In genomic region chr3:44993471-44994205, GRCh38 we compare ENCODE assay signal across 12 cellular contexts. TPM values are rescaled to one million over a fixed set of nuclear protein-coding genes. Genes with fewer than 3 reads are reported as not detected.
DNase-seq lines count a peak whose midpoint lies in the region; ATAC-seq and TF ChIP-seq lines count a peak whose summit lies in the region.
"Had no signal": no experiment of that assay in that cellular context is flagged by ENCODE, and none has a peak within 500 bp of the region (broad histone marks: within the 10 kb centered on the region; RNA-seq: fewer than 3 reads in every experiment).

No MANE protein-coding gene starts in this region.

- H3K36me3 ChIP-seq in heart left ventricle (peaks cover 0 to 63% (median 48%) of the 10 kb centered on the region in 9 donors), tibial artery (peaks cover 16 to 59% (median 27%) of the 10 kb centered on the region in 3 donors)
- peaks cover 34% of the 10 kb centered on the region for H3K36me3 ChIP-seq in effector memory CD4-positive, alpha-beta T cell (ENCODE audit: control insufficient read depth, insufficient read depth, low read length)

- H3K27me3 ChIP-seq in heart left ventricle = no peaks in the 10 kb centered on the region
- no peaks in the 10 kb centered on the region for H3K27me3 ChIP-seq in tibial artery
- no peaks in the 10 kb centered on the region for H3K27me3 ChIP-seq in effector memory CD4-positive, alpha-beta T cell (replicated peaks; ENCODE audit: control insufficient read depth, insufficient read depth, low read length, poor library complexity, severe bottlenecking)
- H3K27me3 ChIP-seq: SJCRH30 had no signal

- ATAC-seq in heart left ventricle (peak in 2 of 4 donors; percentile 37), Right ventricle myocardium inferior (no peak)
- ATAC-seq: activated T-cell treated with anti-CD3 and anti-CD28 coated beads, Interleukin-2, amount 50 U/mL, for 4 hours had no signal

- DNase-seq in heart left ventricle (no peak), Right ventricle myocardium inferior (ENCODE audit: missing footprints) (no peak), astrocyte of the cerebellum (ENCODE audit: low read depth) (peak; percentile 84), iris pigment epithelial cell (ENCODE audit: low read depth) (peak; percentile 80), tibial artery (no peak), NCI-H2107 treated with DMSO at 0.1 percent for 48 hours (lab: John Stamatoyannopoulos, UW; ENCODE audit: unreplicated experiment) (no peak), NCI-H2196 treated with DMSO at 0.1 percent for 48 hours (lab: John Stamatoyannopoulos, UW; ENCODE audit: unreplicated experiment) (no peak)
- DNase-seq in effector memory CD4-positive, alpha-beta T cell = no peak
- DNase-seq: activated T-cell treated with anti-CD3 and anti-CD28 coated beads, Interleukin-2, amount 50 U/mL, for 4 hours; stimulated activated naive CD4-positive, alpha-beta T cell treated with Interleukin-2 at 50 U/mL for 16 hours had no signal

- TF ChIP-seq CTCF in heart left ventricle (IDR thresholded peaks at IDR 0.05) (no peak), astrocyte of the cerebellum (IDR thresholded peaks at IDR 0.05; ENCODE audit: low read depth, low read length, missing control alignments) (no peak), tibial artery (IDR thresholded peaks at IDR 0.05) (no peak)

- no peak overlapping the region for H3K4me3 ChIP-seq in heart left ventricle
- no peak overlapping the region for H3K4me3 ChIP-seq in astrocyte of the cerebellum (ENCODE audit: low read depth, low read length)
- no peak overlapping the region for H3K4me3 ChIP-seq in tibial artery
- H3K4me3 ChIP-seq in effector memory CD4-positive, alpha-beta T cell (ENCODE audit: insufficient read depth, low read depth, low read length, poor library complexity, severe bottlenecking) = no peak overlapping the region
- H3K4me3 ChIP-seq: SJCRH30 had no signal

- in situ Hi-C loops in astrocyte of the cerebellum (cut with HindIII; ENCODE audit: low sequenced_read_pairs) = no loop called here

- TF ChIP-seq POLR2A in heart left ventricle (IDR thresholded peaks at IDR 0.05) = no peak

- intact Hi-C loops in heart left ventricle (cut with DNase I) (loop anchor here in 2 of 10 donors (5.0 kb wide), 2 partner anchors 39 to 44 kb away; no protein-coding TSS in a partner anchor), Right ventricle myocardium inferior (cut with DNase I) (loop anchor here (2.0 kb wide), 1 partner anchor 33 kb away; the partner anchor contains the start of gene CLEC3B), tibial artery (cut with DNase I; ENCODE audit: low total_unique reads) (no loop called here)

- H3K27ac ChIP-seq in heart left ventricle (peak overlapping the region in 8 of 12 donors; percentile 11 to 37 (median 20)), tibial artery (peak overlapping the region; percentile 26 to 43)
- H3K27ac ChIP-seq in effector memory CD4-positive, alpha-beta T cell (ENCODE audit: insufficient read depth, low read length, poor library complexity, severe bottlenecking) = no peak overlapping the region
- H3K27ac ChIP-seq: C4-2B, SJCRH30 had no signal

- H3K4me1 ChIP-seq in heart left ventricle (peaks cover 9 to 61% (median 29%) of the 10 kb centered on the region in 12 donors), tibial artery (peaks cover 0 to 36% (median 21%) of the 10 kb centered on the region in 4 donors)
- no peaks in the 10 kb centered on the region for H3K4me1 ChIP-seq in effector memory CD4-positive, alpha-beta T cell (ENCODE audit: control insufficient read depth, insufficient read depth, low read length, poor library complexity, severe bottlenecking)

- H3K9me3 ChIP-seq in heart left ventricle (no peaks in the 10 kb centered on the region), tibial artery (no peaks in the 10 kb centered on the region)
- no peaks in the 10 kb centered on the region for H3K9me3 ChIP-seq in effector memory CD4-positive, alpha-beta T cell (ENCODE audit: control insufficient read depth, low read length)
- H3K9me3 ChIP-seq: SJCRH30 had no signal

RNA-seq across cellular contexts. Expression of gene EXOSC7, which starts 17.6 kb away (rescaled TPM):
- 10 to 100 TPM; 23.8 to 87.3 (median 30.7) TPM for total RNA-seq in heart left ventricle
- 10 to 100 TPM; 34.8 to 52.5 TPM for polyA plus RNA-seq in heart left ventricle
- 23.1 TPM for total RNA-seq in Right ventricle myocardium inferior

RNA-seq across cellular contexts. Expression of gene ZDHHC3, which starts 17.7 kb away (rescaled TPM):
- total RNA-seq in heart left ventricle (10 to 100 TPM; 40.5 to 94.7 (median 52.7) TPM), Right ventricle myocardium inferior (35.8 TPM)
- polyA plus RNA-seq in heart left ventricle = 10 to 100 TPM; 17.9 to 54.0 TPM

RNA-seq across cellular contexts. Expression of gene CLEC3B, which starts 32.5 kb away (rescaled TPM):
- total RNA-seq in heart left ventricle (100 to 1,000 TPM in 2 of 9 donors, 10 to 100 TPM in 7; 34.8 to 131 (median 71.3) TPM), Right ventricle myocardium inferior (70.8 TPM)
- polyA plus RNA-seq in heart left ventricle = 100 to 1,000 TPM; 114 to 205 TPM
- total RNA-seq: SJCRH30 had no signal

Comparison
In these comparisons a context has a peak if more than half of its experiments do, and no peak if none do; other contexts are left out.
1. DNase-seq: peak in astrocyte of the cerebellum (single experiment) and iris pigment epithelial cell (single experiment); none in heart left ventricle (0 of 5), Right ventricle myocardium inferior (single experiment), tibial artery (0 of 2), NCI-H2107 treated with DMSO at 0.1 percent for 48 hours (single experiment), effector memory CD4-positive, alpha-beta T cell (0 of 3) and NCI-H2196 treated with DMSO at 0.1 percent for 48 hours (single experiment).